Comparison of ENCODE assay signal across 20 cellular contexts in the genomic region with DNA sequence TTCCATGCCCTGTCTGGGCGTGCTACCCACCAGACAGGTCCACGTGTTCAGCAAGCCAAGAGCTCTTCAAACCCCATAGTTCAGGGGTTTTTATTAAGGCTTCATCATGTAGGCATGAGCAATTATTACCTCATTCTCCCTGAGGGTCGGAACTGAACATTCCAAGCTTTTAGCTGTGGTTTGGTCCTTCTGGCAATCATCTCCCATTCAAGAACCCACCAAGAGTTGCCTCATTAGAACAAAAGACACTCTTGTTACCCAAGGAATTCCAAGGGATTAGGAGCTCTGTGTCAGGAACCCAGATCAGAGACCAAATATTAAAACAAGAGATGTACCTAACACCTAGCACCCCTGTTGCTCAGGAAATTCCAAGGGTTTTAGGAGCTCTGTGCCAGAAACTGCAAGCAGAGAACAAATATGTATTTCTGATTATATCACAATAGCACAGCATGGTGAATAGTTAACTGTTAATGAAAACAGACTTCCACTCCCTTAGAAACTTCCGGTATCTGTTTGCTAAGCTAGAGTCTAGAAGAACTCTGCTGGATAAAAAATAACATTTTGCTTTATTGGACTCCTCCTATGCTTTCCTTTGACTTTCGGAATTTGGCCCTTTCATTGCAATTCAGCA.
DNase-seq lines count a peak whose midpoint lies in the region; ATAC-seq, FAIRE-seq and TF ChIP-seq lines count a peak whose summit lies in the region.
"Had no signal": no experiment of that assay in that cellular context is flagged by ENCODE, and none has a peak within 500 bp of the region (broad histone marks: within the 10 kb centered on the region; RNA-seq: fewer than 3 reads in every experiment).

No MANE protein-coding gene starts in this region.

- H3K4me1 Mint-ChIP-seq in immature natural killer cell, result no peaks in the 10 kb centered on the region
- H3K4me1 Mint-ChIP-seq: activated T-helper 17 cell treated with anti-CD3 and anti-CD28 coated beads, Interleukin-2, amount 50 U/mL, for 72 hours; stimulated activated memory B cell treated with anti-CD40 and anti-IgM and Interleukin-4, amounts not matched to agents 10 μg/mL and 1 μg/mL and 100 μg/mL, for 72 hours had no signal

- H3K9me3 ChIP-seq in SK-N-MC (ENCODE audit: low read depth, low read length), result no peaks in the 10 kb centered on the region
- H3K9me3 ChIP-seq: prostate gland, thyroid gland had no signal

- TF ChIP-seq POLR2A in H54 (IDR thresholded peaks at IDR 0.05; ENCODE audit: low read depth, low read length), result no peak

- peaks cover 0 to 3% (median 0%) of the 10 kb centered on the region in 6 donors for H3K9me3 Mint-ChIP-seq in immature natural killer cell
- H3K9me3 Mint-ChIP-seq: activated T-helper 17 cell treated with anti-CD3 and anti-CD28 coated beads, Interleukin-2, amount 50 U/mL, for 72 hours had no signal

- H3K27ac ChIP-seq in SK-N-MC (peak overlapping the region; percentile 93), substantia nigra (ENCODE audit: low read depth, low read length, poor library complexity, severe bottlenecking) (no peak overlapping the region)
- H3K27ac ChIP-seq: prostate gland had no signal

- peak overlapping the region; percentile 61 for H3K4me3 ChIP-seq in SK-N-MC
- H3K4me3 ChIP-seq: prostate gland, thyroid gland had no signal

- no peak overlapping the region for H3K4me3 Mint-ChIP-seq in immature natural killer cell
- H3K4me3 Mint-ChIP-seq: activated T-helper 17 cell treated with anti-CD3 and anti-CD28 coated beads, Interleukin-2, amount 50 U/mL, for 72 hours; stimulated activated memory B cell treated with anti-CD40 and anti-IgM and Interleukin-4, amounts not matched to agents 10 μg/mL and 1 μg/mL and 100 μg/mL, for 72 hours had no signal

- H3K27me3 Mint-ChIP-seq in immature natural killer cell (ENCODE audit: low read depth in 3 of 3), result no peaks in the 10 kb centered on the region
- H3K27me3 Mint-ChIP-seq: activated T-helper 17 cell treated with anti-CD3 and anti-CD28 coated beads, Interleukin-2, amount 50 U/mL, for 72 hours; stimulated activated memory B cell treated with anti-CD40 and anti-IgM and Interleukin-4, amounts not matched to agents 10 μg/mL and 1 μg/mL and 100 μg/mL, for 72 hours had no signal

- H3K27ac Mint-ChIP-seq in immature natural killer cell, result no peak overlapping the region
- H3K27ac Mint-ChIP-seq: activated T-helper 17 cell treated with anti-CD3 and anti-CD28 coated beads, Interleukin-2, amount 50 U/mL, for 72 hours; stimulated activated memory B cell treated with anti-CD40 and anti-IgM and Interleukin-4, amounts not matched to agents 10 μg/mL and 1 μg/mL and 100 μg/mL, for 72 hours had no signal

- H3K9ac ChIP-seq in SK-N-MC (ENCODE audit: insufficient read length), result peak overlapping the region; percentile 32

- FAIRE-seq in H54 (lab: Jason Lieb, UNC), result peak; percentile 20
- FAIRE-seq: GM12891 had no signal

- DNase-seq in H54 (ENCODE audit: insufficient read length, low spot score) (no peak), SK-N-MC (ENCODE audit: low read depth, low spot score) (peak; percentile 99), dedifferentiated amniotic fluid mesenchymal stem cell (ENCODE audit: extremely low spot score) (peak; percentile 31), renal cortical epithelial cell (ENCODE audit: low read depth) (peak; percentile 92), substantia nigra (lab: John Stamatoyannopoulos, UW) (no peak), pons (ENCODE audit: low spot score) (no peak), immature natural killer cell (no peak)
- DNase-seq: activated CD4-positive, CD25-positive, alpha-beta regulatory T cell; GF-D8; Karpas-422; left ventricle myocardium superior; NCI-H1417; SHP77; T-helper 2 cell; thyroid gland had no signal

- peaks cover 7 to 16% (median 8%) of the 10 kb centered on the region in 3 donors for H3K36me3 Mint-ChIP-seq in immature natural killer cell

- ATAC-seq in GM19455 (IDR thresholded peaks at IDR 0.05; ENCODE audit: unreplicated experiment), result no peak
- ATAC-seq: activated T-helper 17 cell treated with anti-CD3 and anti-CD28 coated beads, Interleukin-2, amount 50 U/mL, for 72 hours; left ventricle myocardium superior; stimulated activated memory B cell treated with anti-CD40 and anti-IgM and Interleukin-4, amounts not matched to agents 10 μg/mL and 1 μg/mL and 100 μg/mL, for 72 hours had no signal

- no peaks in the 10 kb centered on the region for H3K36me3 ChIP-seq in SK-N-MC (ENCODE audit: insufficient read depth, low read length)
- H3K36me3 ChIP-seq: prostate gland, thyroid gland had no signal

Comparison
In these comparisons a context has a peak if more than half of its experiments do, and no peak if none do; other contexts are left out.
1. DNase-seq: peak in SK-N-MC (single experiment), dedifferentiated amniotic fluid mesenchymal stem cell (single experiment) and renal cortical epithelial cell (single experiment); none in H54 (single experiment), substantia nigra (0 of 49), pons (single experiment) and immature natural killer cell (0 of 3).